In the genomic region with DNA sequence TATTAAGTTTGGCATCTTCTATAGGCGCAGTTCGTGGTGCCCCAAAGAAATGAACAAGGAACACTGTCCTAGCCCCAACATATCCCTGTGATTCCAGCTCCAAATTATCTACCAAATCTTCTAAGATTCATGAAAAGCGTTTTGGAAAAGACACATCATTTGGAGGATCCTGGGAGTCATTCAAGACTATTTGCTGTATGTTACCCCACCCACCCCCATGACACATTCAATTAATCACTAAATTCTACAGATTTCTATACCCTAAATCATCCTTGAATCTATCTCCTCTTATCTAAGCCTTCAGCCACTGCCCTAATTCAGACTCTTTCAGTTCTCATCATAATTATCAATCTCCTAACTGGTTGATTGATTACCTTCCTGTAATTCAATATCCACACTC, we compare ENCODE assay signal across 34 cellular contexts.
"Had no signal": no experiment of that assay in that cellular context is flagged by ENCODE, and none has a peak within 500 bp of the region (broad histone marks: within the 10 kb centered on the region; RNA-seq: fewer than 3 reads in every experiment).

No MANE protein-coding gene starts in this region.

- H3K9me3 ChIP-seq: ascending aorta, breast epithelium, esophagus muscularis mucosa, gastrocnemius medialis, heart left ventricle had no signal

- H3K36me3 ChIP-seq: ascending aorta, breast epithelium, esophagus muscularis mucosa, gastrocnemius medialis, heart left ventricle, WERI-Rb-1 had no signal

- H3K4me1 Mint-ChIP-seq: central memory CD8-positive, alpha-beta T cell had no signal

- H3K27me3 ChIP-seq: ascending aorta, breast epithelium, dorsolateral prefrontal cortex, esophagus muscularis mucosa, foreskin keratinocyte, gastrocnemius medialis, heart left ventricle had no signal

- H3K4me3 Mint-ChIP-seq: activated B cell treated with CpG ODN at 0.5 μM for 24 hours; activated CD4-positive, alpha-beta memory T cell treated with anti-CD3 and anti-CD28 coated beads for 36 hours; activated CD4-positive, alpha-beta T cell treated with anti-CD3 and anti-CD28 coated beads for 36 hours; activated CD4-positive, alpha-beta T cell treated with anti-CD3 and anti-CD28 coated beads, Interleukin-2, amount 10 ng/mL, durations not matched to agents 24 days and 14 days; activated CD8-positive, alpha-beta memory T cell treated with anti-CD3 and anti-CD28 coated beads, Interleukin-2, amount 10 ng/mL, durations not matched to agents 7 days and 5 days; activated CD8-positive, alpha-beta T cell treated with anti-CD3 and anti-CD28 coated beads, Interleukin-2, amount 10 ng/mL, durations not matched to agents 7 days and 5 days; activated naive CD4-positive, alpha-beta T cell treated with anti-CD3 and anti-CD28 coated beads for 36 hours; activated naive CD4-positive, alpha-beta T cell treated with anti-CD3 and anti-CD28 coated beads, Interleukin-2, amount 50 U/mL, for 24 hours; activated naive CD8-positive, alpha-beta T cell treated with anti-CD3 and anti-CD28 coated beads, Interleukin-2, amount 10 ng/mL, durations not matched to agents 7 days and 5 days; activated T-helper 1 cell treated with anti-CD3 and anti-CD28 coated beads, Interleukin-12 subunit alpha, Interleukin-12 subunit beta, Interleukin-2, Interleukin-4 antibody, amounts not matched to agents 30 ng/mL and 10 ng/mL and 1 ng/mL, durations not matched to agents 14 hours and 24 hours and 36 hours; brain; central memory CD8-positive, alpha-beta T cell; dendritic cell treated with granulocyte-macrophage colony-stimulating factor and Interleukin-4, amounts not matched to agents 40 ng/mL and 50 ng/mL, for 4 days; endodermal cell had no signal

- H3K27me3 Mint-ChIP-seq: activated CD4-positive, alpha-beta memory T cell treated with anti-CD3 and anti-CD28 coated beads for 36 hours; brain; dendritic cell treated with granulocyte-macrophage colony-stimulating factor and Interleukin-4, amounts not matched to agents 40 ng/mL and 50 ng/mL, for 4 days had no signal

- H3K9me3 Mint-ChIP-seq: activated B cell treated with CpG ODN at 0.5 μM for 24 hours; activated CD4-positive, alpha-beta memory T cell treated with anti-CD3 and anti-CD28 coated beads for 36 hours; activated CD4-positive, alpha-beta T cell treated with anti-CD3 and anti-CD28 coated beads, Interleukin-2, amount 10 ng/mL, durations not matched to agents 24 days and 14 days; activated naive CD4-positive, alpha-beta T cell treated with anti-CD3 and anti-CD28 coated beads for 36 hours; activated naive CD4-positive, alpha-beta T cell treated with anti-CD3 and anti-CD28 coated beads, Interleukin-2, amount 50 U/mL, for 24 hours; activated naive CD8-positive, alpha-beta T cell treated with anti-CD3 and anti-CD28 coated beads, Interleukin-2, amount 10 ng/mL, durations not matched to agents 7 days and 5 days; activated T-helper 1 cell treated with anti-CD3 and anti-CD28 coated beads, Interleukin-12 subunit alpha, Interleukin-12 subunit beta, Interleukin-2, Interleukin-4 antibody, amounts not matched to agents 30 ng/mL and 10 ng/mL and 1 ng/mL, durations not matched to agents 14 hours and 24 hours and 36 hours; activated T-helper 2 cell treated with anti-CD3 and anti-CD28 coated beads, Interferon-gamma antibody, Interleukin-2, Interleukin-4, amounts not matched to agents 10 μg/mL and 5 μg/mL and 100 μg/mL, durations not matched to agents 14 hours and 24 hours and 36 hours; brain; central memory CD8-positive, alpha-beta T cell; dendritic cell treated with granulocyte-macrophage colony-stimulating factor and Interleukin-4, amounts not matched to agents 40 ng/mL and 50 ng/mL, for 4 days; endodermal cell had no signal

- DNase-seq: activated B cell treated with CpG ODN at 0.5 μM for 24 hours; activated CD4-positive, alpha-beta memory T cell treated with anti-CD3 and anti-CD28 coated beads for 36 hours; activated CD4-positive, alpha-beta T cell treated with anti-CD3 and anti-CD28 coated beads for 36 hours; activated CD4-positive, alpha-beta T cell treated with anti-CD3 and anti-CD28 coated beads, Interleukin-2, amount 10 ng/mL, durations not matched to agents 24 days and 14 days; activated CD4-positive, CD25-positive, alpha-beta regulatory T cell treated with anti-CD3 and anti-CD28 coated beads, Interleukin-2, amount 50 U/mL, for 72 hours; activated CD8-positive, alpha-beta memory T cell treated with anti-CD3 and anti-CD28 coated beads, Interleukin-2, amount 10 ng/mL, durations not matched to agents 7 days and 5 days; activated CD8-positive, alpha-beta memory T cell treated with anti-CD3 and anti-CD28 coated beads, Interleukin-2, amount 50 U/mL, for 4 hours; activated CD8-positive, alpha-beta T cell treated with anti-CD3 and anti-CD28 coated beads, Interleukin-2, amount 10 ng/mL, durations not matched to agents 7 days and 5 days; activated effector memory CD4-positive, alpha-beta T cell treated with anti-CD3 and anti-CD28 coated beads, Interleukin-2, amount 50 U/mL, for 16 hours; activated naive CD4-positive, alpha-beta T cell treated with anti-CD3 and anti-CD28 coated beads for 36 hours; activated naive CD8-positive, alpha-beta T cell treated with anti-CD3 and anti-CD28 coated beads, Interleukin-2, amount 10 ng/mL, durations not matched to agents 7 days and 5 days; activated T-cell treated with anti-CD3 and anti-CD28 coated beads, Interleukin-2, amount 50 U/mL, for 1 hour; activated T-cell treated with anti-CD3 and anti-CD28 coated beads, Interleukin-2, amount 50 U/mL, for 48 hours; dorsolateral prefrontal cortex; effector memory CD4-positive, alpha-beta T cell; endodermal cell; erythroblast; foreskin keratinocyte; gastrocnemius medialis; glutamatergic neuron; heart left ventricle; hypothalamus; T-helper 2 cell; WERI-Rb-1 had no signal

- H3K4me1 ChIP-seq: ascending aorta, foreskin keratinocyte had no signal

- ATAC-seq: activated CD4-positive, alpha-beta T cell treated with anti-CD3 and anti-CD28 coated beads for 36 hours; activated CD8-positive, alpha-beta memory T cell treated with anti-CD3 and anti-CD28 coated beads, Interleukin-2, amount 10 ng/mL, durations not matched to agents 7 days and 5 days; activated CD8-positive, alpha-beta T cell treated with anti-CD3 and anti-CD28 coated beads, Interleukin-2, amount 10 ng/mL, durations not matched to agents 7 days and 5 days; foreskin keratinocyte; gastrocnemius medialis; heart left ventricle had no signal

- H3K36me3 Mint-ChIP-seq: activated CD8-positive, alpha-beta memory T cell treated with anti-CD3 and anti-CD28 coated beads, Interleukin-2, amount 10 ng/mL, durations not matched to agents 7 days and 5 days; activated naive CD4-positive, alpha-beta T cell treated with anti-CD3 and anti-CD28 coated beads, Interleukin-2, amount 50 U/mL, for 24 hours; activated naive CD8-positive, alpha-beta T cell treated with anti-CD3 and anti-CD28 coated beads, Interleukin-2, amount 10 ng/mL, durations not matched to agents 7 days and 5 days; brain had no signal

- H3K4me3 ChIP-seq: ascending aorta, breast epithelium, coronary artery, dorsolateral prefrontal cortex, esophagus muscularis mucosa, gastrocnemius medialis, heart left ventricle had no signal

- H3K27ac Mint-ChIP-seq: activated B cell treated with CpG ODN at 0.5 μM for 24 hours; activated CD4-positive, alpha-beta memory T cell treated with anti-CD3 and anti-CD28 coated beads for 36 hours; activated CD4-positive, alpha-beta T cell treated with anti-CD3 and anti-CD28 coated beads for 36 hours; activated CD4-positive, alpha-beta T cell treated with anti-CD3 and anti-CD28 coated beads, Interleukin-2, amount 10 ng/mL, durations not matched to agents 24 days and 14 days; activated CD8-positive, alpha-beta memory T cell treated with anti-CD3 and anti-CD28 coated beads, Interleukin-2, amount 10 ng/mL, durations not matched to agents 7 days and 5 days; activated CD8-positive, alpha-beta T cell treated with anti-CD3 and anti-CD28 coated beads, Interleukin-2, amount 10 ng/mL, durations not matched to agents 7 days and 5 days; activated naive CD4-positive, alpha-beta T cell treated with anti-CD3 and anti-CD28 coated beads for 36 hours; activated naive CD4-positive, alpha-beta T cell treated with anti-CD3 and anti-CD28 coated beads, Interleukin-2, amount 50 U/mL, for 24 hours; activated naive CD8-positive, alpha-beta T cell treated with anti-CD3 and anti-CD28 coated beads, Interleukin-2, amount 10 ng/mL, durations not matched to agents 7 days and 5 days; activated T-helper 1 cell treated with anti-CD3 and anti-CD28 coated beads, Interleukin-12 subunit alpha, Interleukin-12 subunit beta, Interleukin-2, Interleukin-4 antibody, amounts not matched to agents 30 ng/mL and 10 ng/mL and 1 ng/mL, durations not matched to agents 14 hours and 24 hours and 36 hours; activated T-helper 2 cell treated with anti-CD3 and anti-CD28 coated beads, Interferon-gamma antibody, Interleukin-2, Interleukin-4, amounts not matched to agents 10 μg/mL and 5 μg/mL and 100 μg/mL, durations not matched to agents 14 hours and 24 hours and 36 hours; brain; dendritic cell treated with granulocyte-macrophage colony-stimulating factor and Interleukin-4, amounts not matched to agents 40 ng/mL and 50 ng/mL, for 4 days; endodermal cell had no signal

- H3K27ac ChIP-seq: ascending aorta, breast epithelium, coronary artery, dorsolateral prefrontal cortex, esophagus muscularis mucosa, foreskin keratinocyte, gastrocnemius medialis, heart left ventricle, WERI-Rb-1 had no signal
